ENCODE assay signal across 8 cellular contexts in genomic region chr16:46908540-46909372, GRCh38.
DNase-seq lines count a peak whose midpoint lies in the region; ATAC-seq lines count a peak whose summit lies in the region.

No MANE protein-coding gene starts in this region.

- peaks cover 32% of the 10 kb centered on the region for H3K36me3 ChIP-seq in iPS DF 6.9 (ENCODE audit: control insufficient read depth, insufficient read depth, low read length)

- H3K27me3 Mint-ChIP-seq in T-helper 2 cell treated with Interferon-gamma antibody and Interleukin-4, amounts not matched to agents 5 μg/mL and 100 μg/mL, for 36 hours (ENCODE audit: low read depth) = no peaks in the 10 kb centered on the region

- H3K4me3 Mint-ChIP-seq in T-helper 2 cell treated with Interferon-gamma antibody and Interleukin-4, amounts not matched to agents 5 μg/mL and 100 μg/mL, for 36 hours = no peak overlapping the region

- no peaks in the 10 kb centered on the region for H3K9me3 Mint-ChIP-seq in T-helper 2 cell treated with Interferon-gamma antibody and Interleukin-4, amounts not matched to agents 5 μg/mL and 100 μg/mL, for 36 hours

- peaks cover 7% of the 10 kb centered on the region for H3K4me1 Mint-ChIP-seq in T-helper 2 cell treated with Interferon-gamma antibody and Interleukin-4, amounts not matched to agents 5 μg/mL and 100 μg/mL, for 36 hours (ENCODE audit: low read depth)

- no peaks in the 10 kb centered on the region for H3K27me3 ChIP-seq in iPS DF 6.9 (ENCODE audit: control insufficient read depth, insufficient read depth, low read length)

- H3K9me3 ChIP-seq in iPS DF 6.9 (ENCODE audit: control insufficient read depth, insufficient read depth, low read length) = no peaks in the 10 kb centered on the region

- H3K4me1 ChIP-seq in iPS DF 6.9 (ENCODE audit: control insufficient read depth, insufficient read depth, low read length) = no peaks in the 10 kb centered on the region

- no peak overlapping the region for H3K4me3 ChIP-seq in iPS DF 6.9 (ENCODE audit: low read length)

- no CpG with 5 or more reads among the region's 6 CpGs for WGBS in iPS DF 6.9 (ENCODE audit: insufficient coverage, insufficient read length)

- no peak overlapping the region for H3K27ac ChIP-seq in iPS DF 6.9 (ENCODE audit: low read length)

- ATAC-seq in HG02571 (IDR thresholded peaks at IDR 0.05; ENCODE audit: unreplicated experiment) (no peak), GM21381 (IDR thresholded peaks at IDR 0.05; ENCODE audit: unreplicated experiment) (no peak)

- DNase-seq in EL (peak; percentile 60), Kasumi-1 (lab: John Stamatoyannopoulos, UW) (peak; percentile 19 to 77), astrocyte of the hippocampus (ENCODE audit: low read depth, low spot score) (peak; percentile 85), iPS DF 6.9 (ENCODE audit: low read depth, low spot score) (peak; percentile 73)
- DNase-seq in T-helper 2 cell treated with Interferon-gamma antibody and Interleukin-4, amounts not matched to agents 5 μg/mL and 100 μg/mL, for 36 hours (ENCODE audit: low spot score) = peak; percentile 42
- DNase-seq in stimulated activated CD4-positive, alpha-beta T cell treated with anti-CD3 and anti-CD28 coated beads, Interleukin-12 subunit alpha, Interleukin-12 subunit beta, amount 100 ng/mL, for 48 hours (ENCODE audit: low read depth in 2 of 3, low spot score in 1 of 3) = peak; percentile 44 to 58 (median 45)

- H3K27ac Mint-ChIP-seq in T-helper 2 cell treated with Interferon-gamma antibody and Interleukin-4, amounts not matched to agents 5 μg/mL and 100 μg/mL, for 36 hours = no peak overlapping the region

- H3K36me3 Mint-ChIP-seq in T-helper 2 cell treated with Interferon-gamma antibody and Interleukin-4, amounts not matched to agents 5 μg/mL and 100 μg/mL, for 36 hours (ENCODE audit: low read depth) = peaks cover 4% of the 10 kb centered on the region
